In the genomic region with DNA sequence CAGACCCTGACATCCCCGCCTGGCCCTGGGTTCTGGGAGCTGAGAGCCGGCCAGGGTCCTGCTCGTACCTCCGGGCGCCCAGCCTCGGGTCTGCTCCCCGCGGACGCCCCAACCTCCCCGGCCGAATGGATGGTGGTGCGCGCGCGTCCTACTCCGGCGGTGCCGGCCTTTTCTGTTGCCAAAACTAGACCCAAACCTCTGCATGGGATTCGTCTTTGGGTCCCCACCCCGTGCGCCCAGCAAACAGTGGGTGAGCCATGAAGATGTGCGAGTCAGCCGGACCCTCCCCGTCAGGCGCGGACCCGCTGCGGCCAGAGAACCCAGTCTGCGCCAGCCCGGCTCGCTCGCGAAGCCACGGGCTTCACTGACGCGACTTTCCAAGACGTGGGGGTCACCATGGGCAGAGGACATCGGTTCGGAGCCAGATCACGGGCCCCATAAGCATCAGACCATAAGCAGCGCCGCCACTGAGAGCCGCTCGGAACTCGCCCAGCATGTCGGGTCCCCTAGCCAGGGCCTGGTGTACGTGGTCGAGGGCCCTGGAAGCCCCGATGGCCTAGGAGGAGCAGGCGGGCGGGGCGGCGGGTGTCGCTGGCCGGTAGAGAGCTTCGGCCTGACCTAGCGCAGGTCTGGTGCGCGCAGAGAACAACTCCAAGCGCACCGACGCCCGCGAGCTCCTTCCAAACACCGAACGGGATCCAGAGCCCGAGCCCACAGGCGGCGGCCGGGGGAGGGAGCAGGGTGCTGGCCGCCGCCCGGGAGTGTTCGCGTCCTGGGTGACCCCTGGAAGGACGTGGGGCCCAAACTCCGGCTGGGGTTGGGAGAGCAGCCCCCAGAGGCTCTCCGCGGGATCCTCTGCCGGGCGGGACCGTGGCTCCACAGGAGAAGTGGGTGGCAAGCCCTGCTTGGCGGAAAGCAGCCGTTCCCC, we compare ENCODE assay signal across 1 cellular context.
TF ChIP-seq lines count a peak whose summit lies in the region.

No MANE protein-coding gene starts in this region.

TF ChIP-seq in H1, 55 proteins besides CTCF, POLR2A, EP300 and RAD21:
- no peak for TF ChIP-seq RFX5 (IDR thresholded peaks at IDR 0.05; ENCODE audit: borderline replicate concordance, low read depth, low read length)
- TF ChIP-seq JUN (IDR thresholded peaks at IDR 0.05; ENCODE audit: low read depth, low read length): no peak
- TF ChIP-seq KDM4A (IDR thresholded peaks at IDR 0.05; ENCODE audit: low read depth, low read length, severe bottlenecking): peak; percentile 57
- no peak for TF ChIP-seq POLR2AphosphoS5 (IDR thresholded peaks at IDR 0.05; ENCODE audit: low read depth, low read length)
- TF ChIP-seq EZH2 (IDR thresholded peaks at IDR 0.05; ENCODE audit: low read depth, low read length, severe bottlenecking): peak; percentile 98
- TF ChIP-seq SAP30 (IDR thresholded peaks at IDR 0.05; ENCODE audit: insufficient read depth, insufficient replicate concordance, low read length): no peak
- TF ChIP-seq, protein P1, sequence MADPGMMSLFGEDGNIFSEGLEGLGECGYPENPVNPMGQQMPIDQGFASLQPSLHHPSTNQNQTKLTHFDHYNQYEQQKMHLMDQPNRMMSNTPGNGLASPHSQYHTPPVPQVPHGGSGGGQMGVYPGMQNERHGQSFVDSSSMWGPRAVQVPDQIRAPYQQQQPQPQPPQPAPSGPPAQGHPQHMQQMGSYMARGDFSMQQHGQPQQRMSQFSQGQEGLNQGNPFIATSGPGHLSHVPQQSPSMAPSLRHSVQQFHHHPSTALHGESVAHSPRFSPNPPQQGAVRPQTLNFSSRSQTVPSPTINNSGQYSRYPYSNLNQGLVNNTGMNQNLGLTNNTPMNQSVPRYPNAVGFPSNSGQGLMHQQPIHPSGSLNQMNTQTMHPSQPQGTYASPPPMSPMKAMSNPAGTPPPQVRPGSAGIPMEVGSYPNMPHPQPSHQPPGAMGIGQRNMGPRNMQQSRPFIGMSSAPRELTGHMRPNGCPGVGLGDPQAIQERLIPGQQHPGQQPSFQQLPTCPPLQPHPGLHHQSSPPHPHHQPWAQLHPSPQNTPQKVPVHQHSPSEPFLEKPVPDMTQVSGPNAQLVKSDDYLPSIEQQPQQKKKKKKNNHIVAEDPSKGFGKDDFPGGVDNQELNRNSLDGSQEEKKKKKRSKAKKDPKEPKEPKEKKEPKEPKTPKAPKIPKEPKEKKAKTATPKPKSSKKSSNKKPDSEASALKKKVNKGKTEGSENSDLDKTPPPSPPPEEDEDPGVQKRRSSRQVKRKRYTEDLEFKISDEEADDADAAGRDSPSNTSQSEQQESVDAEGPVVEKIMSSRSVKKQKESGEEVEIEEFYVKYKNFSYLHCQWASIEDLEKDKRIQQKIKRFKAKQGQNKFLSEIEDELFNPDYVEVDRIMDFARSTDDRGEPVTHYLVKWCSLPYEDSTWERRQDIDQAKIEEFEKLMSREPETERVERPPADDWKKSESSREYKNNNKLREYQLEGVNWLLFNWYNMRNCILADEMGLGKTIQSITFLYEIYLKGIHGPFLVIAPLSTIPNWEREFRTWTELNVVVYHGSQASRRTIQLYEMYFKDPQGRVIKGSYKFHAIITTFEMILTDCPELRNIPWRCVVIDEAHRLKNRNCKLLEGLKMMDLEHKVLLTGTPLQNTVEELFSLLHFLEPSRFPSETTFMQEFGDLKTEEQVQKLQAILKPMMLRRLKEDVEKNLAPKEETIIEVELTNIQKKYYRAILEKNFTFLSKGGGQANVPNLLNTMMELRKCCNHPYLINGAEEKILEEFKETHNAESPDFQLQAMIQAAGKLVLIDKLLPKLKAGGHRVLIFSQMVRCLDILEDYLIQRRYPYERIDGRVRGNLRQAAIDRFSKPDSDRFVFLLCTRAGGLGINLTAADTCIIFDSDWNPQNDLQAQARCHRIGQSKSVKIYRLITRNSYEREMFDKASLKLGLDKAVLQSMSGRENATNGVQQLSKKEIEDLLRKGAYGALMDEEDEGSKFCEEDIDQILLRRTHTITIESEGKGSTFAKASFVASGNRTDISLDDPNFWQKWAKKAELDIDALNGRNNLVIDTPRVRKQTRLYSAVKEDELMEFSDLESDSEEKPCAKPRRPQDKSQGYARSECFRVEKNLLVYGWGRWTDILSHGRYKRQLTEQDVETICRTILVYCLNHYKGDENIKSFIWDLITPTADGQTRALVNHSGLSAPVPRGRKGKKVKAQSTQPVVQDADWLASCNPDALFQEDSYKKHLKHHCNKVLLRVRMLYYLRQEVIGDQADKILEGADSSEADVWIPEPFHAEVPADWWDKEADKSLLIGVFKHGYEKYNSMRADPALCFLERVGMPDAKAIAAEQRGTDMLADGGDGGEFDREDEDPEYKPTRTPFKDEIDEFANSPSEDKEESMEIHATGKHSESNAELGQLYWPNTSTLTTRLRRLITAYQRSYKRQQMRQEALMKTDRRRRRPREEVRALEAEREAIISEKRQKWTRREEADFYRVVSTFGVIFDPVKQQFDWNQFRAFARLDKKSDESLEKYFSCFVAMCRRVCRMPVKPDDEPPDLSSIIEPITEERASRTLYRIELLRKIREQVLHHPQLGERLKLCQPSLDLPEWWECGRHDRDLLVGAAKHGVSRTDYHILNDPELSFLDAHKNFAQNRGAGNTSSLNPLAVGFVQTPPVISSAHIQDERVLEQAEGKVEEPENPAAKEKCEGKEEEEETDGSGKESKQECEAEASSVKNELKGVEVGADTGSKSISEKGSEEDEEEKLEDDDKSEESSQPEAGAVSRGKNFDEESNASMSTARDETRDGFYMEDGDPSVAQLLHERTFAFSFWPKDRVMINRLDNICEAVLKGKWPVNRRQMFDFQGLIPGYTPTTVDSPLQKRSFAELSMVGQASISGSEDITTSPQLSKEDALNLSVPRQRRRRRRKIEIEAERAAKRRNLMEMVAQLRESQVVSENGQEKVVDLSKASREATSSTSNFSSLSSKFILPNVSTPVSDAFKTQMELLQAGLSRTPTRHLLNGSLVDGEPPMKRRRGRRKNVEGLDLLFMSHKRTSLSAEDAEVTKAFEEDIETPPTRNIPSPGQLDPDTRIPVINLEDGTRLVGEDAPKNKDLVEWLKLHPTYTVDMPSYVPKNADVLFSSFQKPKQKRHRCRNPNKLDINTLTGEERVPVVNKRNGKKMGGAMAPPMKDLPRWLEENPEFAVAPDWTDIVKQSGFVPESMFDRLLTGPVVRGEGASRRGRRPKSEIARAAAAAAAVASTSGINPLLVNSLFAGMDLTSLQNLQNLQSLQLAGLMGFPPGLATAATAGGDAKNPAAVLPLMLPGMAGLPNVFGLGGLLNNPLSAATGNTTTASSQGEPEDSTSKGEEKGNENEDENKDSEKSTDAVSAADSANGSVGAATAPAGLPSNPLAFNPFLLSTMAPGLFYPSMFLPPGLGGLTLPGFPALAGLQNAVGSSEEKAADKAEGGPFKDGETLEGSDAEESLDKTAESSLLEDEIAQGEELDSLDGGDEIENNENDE (IDR thresholded peaks at IDR 0.05; ENCODE audit: insufficient replicate concordance, low read length): no peak
- no peak for TF ChIP-seq SP1 (IDR thresholded peaks at IDR 0.05; ENCODE audit: low read depth, low read length)
- no peak for TF ChIP-seq BACH1 (IDR thresholded peaks at IDR 0.05; ENCODE audit: low read length)
- no peak for TF ChIP-seq CHD1 (IDR thresholded peaks at IDR 0.05; ENCODE audit: low read depth, low read length)
- no peak for TF ChIP-seq GTF2F1 (IDR thresholded peaks at IDR 0.05; ENCODE audit: borderline replicate concordance, low read depth, low read length)
- no peak for TF ChIP-seq PHF8 (conservative IDR thresholded peaks at IDR 0.05; ENCODE audit: low read depth, low read length)
- no peak; the same call in 1 of the 2 replicates for TF ChIP-seq CBX8 (IDR thresholded peaks at IDR 0.05; ENCODE audit: borderline replicate concordance, low read depth, low read length)
- no peak for TF ChIP-seq SIRT6 (IDR thresholded peaks at IDR 0.05; ENCODE audit: low read length)
- peak; percentile 51 for TF ChIP-seq CTBP2 (IDR thresholded peaks at IDR 0.05; ENCODE audit: borderline replicate concordance, insufficient read depth, insufficient read length, low read length)
- peak; percentile 96; the same call in 1 of the 2 replicates for TF ChIP-seq SUZ12 (IDR thresholded peaks at IDR 0.05; ENCODE audit: low read length)
- TF ChIP-seq CREB1 (IDR thresholded peaks at IDR 0.05): no peak
- TF ChIP-seq HDAC2 (IDR thresholded peaks at IDR 0.05; ENCODE audit: borderline replicate concordance in 1 of 2, low read depth in 2 of 2, low read length in 2 of 2): no peak; a peak in 1 of 4 replicates
- TF ChIP-seq TEAD4 (IDR thresholded peaks at IDR 0.05; ENCODE audit: low read depth, low read length): no peak
- no peak for TF ChIP-seq BRCA1 (IDR thresholded peaks at IDR 0.05; ENCODE audit: low read depth, low read length)
- TF ChIP-seq HDAC6 (IDR thresholded peaks at IDR 0.05; ENCODE audit: low read depth, low read length): no peak
- no peak for TF ChIP-seq TBP (IDR thresholded peaks at IDR 0.05; ENCODE audit: low read depth, low read length)
- peak; percentile 91 for TF ChIP-seq RNF2 (IDR thresholded peaks at IDR 0.05; ENCODE audit: borderline replicate concordance, low read depth, low read length, missing control alignments, poor library complexity, severe bottlenecking)
- TF ChIP-seq, protein P2, sequence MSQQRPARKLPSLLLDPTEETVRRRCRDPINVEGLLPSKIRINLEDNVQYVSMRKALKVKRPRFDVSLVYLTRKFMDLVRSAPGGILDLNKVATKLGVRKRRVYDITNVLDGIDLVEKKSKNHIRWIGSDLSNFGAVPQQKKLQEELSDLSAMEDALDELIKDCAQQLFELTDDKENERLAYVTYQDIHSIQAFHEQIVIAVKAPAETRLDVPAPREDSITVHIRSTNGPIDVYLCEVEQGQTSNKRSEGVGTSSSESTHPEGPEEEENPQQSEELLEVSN (IDR thresholded peaks at IDR 0.05): no peak
- peak; percentile 55; the same call in 1 of the 2 replicates for TF ChIP-seq EGR1 (IDR thresholded peaks at IDR 0.05; ENCODE audit: borderline replicate concordance, low read depth, low read length)
- TF ChIP-seq NANOG (IDR thresholded peaks at IDR 0.05; ENCODE audit: insufficient read depth, low read depth, low read length, poor library complexity, severe bottlenecking): no peak
- peak; percentile 60 for TF ChIP-seq ASH2L (IDR thresholded peaks at IDR 0.05; ENCODE audit: low read length)
- TF ChIP-seq NRF1 (IDR thresholded peaks at IDR 0.05; ENCODE audit: low read depth, low read length): no peak
- no peak for TF ChIP-seq SIN3A (conservative IDR thresholded peaks at IDR 0.05 in 1 of 2, IDR thresholded peaks at IDR 0.05 in 1 of 2; ENCODE audit: low read depth in 1 of 2, low read length in 2 of 2)
